Comparison of ENCODE assay signal across 31 cellular contexts in genomic region chrX:17425151-17425550, GRCh38.
"Had no signal": no experiment of that assay in that cellular context is flagged by ENCODE, and none has a peak within 500 bp of the region (broad histone marks: within the 10 kb centered on the region; RNA-seq: fewer than 3 reads in every experiment).

No MANE protein-coding gene starts in this region.

- H3K4me1 ChIP-seq: breast epithelium, left ventricle myocardium inferior, prostate gland, stomach, thyroid gland, upper lobe of left lung had no signal

- H3K9me3 ChIP-seq: breast epithelium, left ventricle myocardium inferior, neutrophil, ovary, prostate gland, stomach, thyroid gland, upper lobe of left lung had no signal

- H3K36me3 ChIP-seq: breast epithelium, left ventricle myocardium inferior, neutrophil, ovary, prostate gland, stomach, thyroid gland, upper lobe of left lung had no signal

- H3K4me3 ChIP-seq: breast epithelium, left ventricle myocardium inferior, lung, ovary, prostate gland, smooth muscle cell, stomach, thyroid gland, upper lobe of left lung had no signal

- H3K4me1 Mint-ChIP-seq: activated naive CD4-positive, alpha-beta T cell treated with anti-CD3 and anti-CD28 coated beads, Interleukin-2, amount 10 ng/mL, durations not matched to agents 7 days and 5 days; activated naive CD8-positive, alpha-beta T cell treated with anti-CD3 and anti-CD28 coated beads, Interleukin-2, amount 10 ng/mL, durations not matched to agents 7 days and 5 days; central memory CD8-positive, alpha-beta T cell; stimulated activated memory B cell treated with anti-CD40 and anti-IgM and Interleukin-4, amounts not matched to agents 10 μg/mL and 1 μg/mL and 100 μg/mL, for 72 hours had no signal

- H3K27ac ChIP-seq: breast epithelium, left ventricle myocardium inferior, neutrophil, ovary, prostate gland, stomach, thyroid gland, upper lobe of left lung had no signal

- H3K27me3 ChIP-seq: neutrophil, ovary, stomach, thyroid gland, upper lobe of left lung had no signal

- H3K27me3 Mint-ChIP-seq: central memory CD8-positive, alpha-beta T cell; stimulated activated memory B cell treated with anti-CD40 and anti-IgM and Interleukin-4, amounts not matched to agents 10 μg/mL and 1 μg/mL and 100 μg/mL, for 72 hours had no signal

- H3K36me3 Mint-ChIP-seq: activated naive CD4-positive, alpha-beta T cell treated with anti-CD3 and anti-CD28 coated beads, Interleukin-2, amount 10 ng/mL, durations not matched to agents 7 days and 5 days; activated naive CD8-positive, alpha-beta T cell treated with anti-CD3 and anti-CD28 coated beads, Interleukin-2, amount 10 ng/mL, durations not matched to agents 7 days and 5 days; stimulated activated memory B cell treated with anti-CD40 and anti-IgM and Interleukin-4, amounts not matched to agents 10 μg/mL and 1 μg/mL and 100 μg/mL, for 72 hours had no signal

- H3K4me3 Mint-ChIP-seq: activated naive CD4-positive, alpha-beta T cell treated with anti-CD3 and anti-CD28 coated beads, Interleukin-2, amount 10 ng/mL, durations not matched to agents 7 days and 5 days; activated naive CD8-positive, alpha-beta T cell treated with anti-CD3 and anti-CD28 coated beads, Interleukin-2, amount 10 ng/mL, durations not matched to agents 7 days and 5 days; activated T-helper 1 cell treated with anti-CD3 and anti-CD28 coated beads, Interleukin-12 subunit alpha, Interleukin-12 subunit beta, Interleukin-2, Interleukin-4 antibody, amounts not matched to agents 30 ng/mL and 10 ng/mL and 1 ng/mL, durations not matched to agents 14 hours and 24 hours and 36 hours; central memory CD8-positive, alpha-beta T cell; nephron progenitor cell; stimulated activated memory B cell treated with anti-CD40 and anti-IgM and Interleukin-4, amounts not matched to agents 10 μg/mL and 1 μg/mL and 100 μg/mL, for 72 hours; T-helper 2 cell treated with Interferon-gamma antibody and Interleukin-4, amounts not matched to agents 5 μg/mL and 100 μg/mL, for 36 hours had no signal

- DNase-seq: activated CD4-positive, alpha-beta T cell treated with anti-CD3 and anti-CD28 coated beads for 4 hours; activated CD4-positive, alpha-beta T cell treated with anti-CD3 and anti-CD28 coated beads, Interleukin-2, amount 50 U/mL, for 4 hours; activated CD8-positive, alpha-beta memory T cell treated with anti-CD3 and anti-CD28 coated beads for 24 hours; activated gamma-delta T cell; activated naive CD4-positive, alpha-beta T cell treated with anti-CD3 and anti-CD28 coated beads, Interleukin-2, amount 10 ng/mL, durations not matched to agents 7 days and 5 days; activated naive CD8-positive, alpha-beta T cell treated with anti-CD3 and anti-CD28 coated beads, Interleukin-2, amount 10 ng/mL, durations not matched to agents 7 days and 5 days; amniotic stem cell; dermis blood vessel endothelial cell; effector CD4-positive, alpha-beta T cell; head of caudate nucleus; left ventricle myocardium inferior; nephron progenitor cell; ovary; retina; stimulated activated CD4-positive, alpha-beta T cell treated with anti-CD3 and anti-CD28 coated beads, Interleukin-1b, Interleukin-23, amount 100 ng/mL, for 48 hours; stimulated activated CD4-positive, alpha-beta T cell treated with anti-CD3 and anti-CD28 coated beads, Interleukin-4, amount 100 ng/mL, for 4 hours; stimulated activated CD8-positive, alpha-beta memory T cell treated with anti-CD3 and anti-CD28 coated beads, Interleukin-4, amount 100 ng/mL, for 48 hours; stomach; T-helper 1 cell; thyroid gland; upper lobe of left lung had no signal

- H3K9me3 Mint-ChIP-seq: activated naive CD4-positive, alpha-beta T cell treated with anti-CD3 and anti-CD28 coated beads, Interleukin-2, amount 10 ng/mL, durations not matched to agents 7 days and 5 days; activated naive CD8-positive, alpha-beta T cell treated with anti-CD3 and anti-CD28 coated beads, Interleukin-2, amount 10 ng/mL, durations not matched to agents 7 days and 5 days; activated T-helper 1 cell treated with anti-CD3 and anti-CD28 coated beads, Interleukin-12 subunit alpha, Interleukin-12 subunit beta, Interleukin-2, Interleukin-4 antibody, amounts not matched to agents 30 ng/mL and 10 ng/mL and 1 ng/mL, durations not matched to agents 14 hours and 24 hours and 36 hours; nephron progenitor cell; T-helper 2 cell treated with Interferon-gamma antibody and Interleukin-4, amounts not matched to agents 5 μg/mL and 100 μg/mL, for 36 hours had no signal

- FAIRE-seq: colon had no signal

- H3K27ac Mint-ChIP-seq: activated naive CD4-positive, alpha-beta T cell treated with anti-CD3 and anti-CD28 coated beads, Interleukin-2, amount 10 ng/mL, durations not matched to agents 7 days and 5 days; activated naive CD8-positive, alpha-beta T cell treated with anti-CD3 and anti-CD28 coated beads, Interleukin-2, amount 10 ng/mL, durations not matched to agents 7 days and 5 days; activated T-helper 1 cell treated with anti-CD3 and anti-CD28 coated beads, Interleukin-12 subunit alpha, Interleukin-12 subunit beta, Interleukin-2, Interleukin-4 antibody, amounts not matched to agents 30 ng/mL and 10 ng/mL and 1 ng/mL, durations not matched to agents 14 hours and 24 hours and 36 hours; nephron progenitor cell; stimulated activated memory B cell treated with anti-CD40 and anti-IgM and Interleukin-4, amounts not matched to agents 10 μg/mL and 1 μg/mL and 100 μg/mL, for 72 hours; T-helper 2 cell treated with Interferon-gamma antibody and Interleukin-4, amounts not matched to agents 5 μg/mL and 100 μg/mL, for 36 hours had no signal

- H3K4me2 ChIP-seq: smooth muscle cell had no signal

- ATAC-seq: stimulated activated memory B cell treated with anti-CD40 and anti-IgM and Interleukin-4, amounts not matched to agents 10 μg/mL and 1 μg/mL and 100 μg/mL, for 72 hours had no signal
